ENCODE assay signal across 1 cellular context in genomic region chr20:38999965-39000910, GRCh38.
A peak's percentile ranks its signal among the peaks of the same experiment; 100 is the strongest.
TF ChIP-seq lines count a peak whose summit lies in the region.

No MANE protein-coding gene starts in this region.

TF ChIP-seq in HepG2, 621 proteins besides CTCF, POLR2A, EP300 and RAD21 (continued from another document and continues in another):
- TF ChIP-seq ZNF382 (CRISPR knock-in tag; IDR thresholded peaks at IDR 0.05; ENCODE audit: borderline replicate concordance) (no peak), SNAPC2 (CRISPR knock-in tag; IDR thresholded peaks at IDR 0.05) (no peak), RFXAP (CRISPR knock-in tag; IDR thresholded peaks at IDR 0.05; ENCODE audit: borderline replicate concordance) (no peak), THAP7 (CRISPR knock-in tag; IDR thresholded peaks at IDR 0.05) (no peak), ZNF512B (CRISPR knock-in tag; IDR thresholded peaks at IDR 0.05; ENCODE audit: borderline replicate concordance) (no peak), ATF3 (CRISPR knock-in tag; IDR thresholded peaks at IDR 0.05) (no peak), E2F5 (CRISPR knock-in tag; conservative IDR thresholded peaks at IDR 0.05) (no peak), DNMT3B (CRISPR knock-in tag; conservative IDR thresholded peaks at IDR 0.05) (no peak), FOXC1 (CRISPR knock-in tag; IDR thresholded peaks at IDR 0.05; ENCODE audit: borderline replicate concordance) (no peak), ZNF615 (CRISPR knock-in tag; IDR thresholded peaks at IDR 0.05; ENCODE audit: borderline replicate concordance) (no peak), ZNF296 (CRISPR knock-in tag; conservative IDR thresholded peaks at IDR 0.05) (no peak), HMG20A (CRISPR knock-in tag; IDR thresholded peaks at IDR 0.05; ENCODE audit: borderline replicate concordance) (peak; percentile 72), ZNF383 (CRISPR knock-in tag; IDR thresholded peaks at IDR 0.05; ENCODE audit: borderline replicate concordance) (no peak), ZNF263 (CRISPR knock-in tag; IDR thresholded peaks at IDR 0.05) (peak; percentile 40; the same call in 1 of the 2 replicates), ZZZ3 (CRISPR knock-in tag; IDR thresholded peaks at IDR 0.05; ENCODE audit: borderline replicate concordance) (no peak), CHCHD3 (CRISPR knock-in tag; IDR thresholded peaks at IDR 0.05) (no peak), RARG (CRISPR knock-in tag; IDR thresholded peaks at IDR 0.05; ENCODE audit: low read depth) (no peak), ZC3H13 (CRISPR knock-in tag; IDR thresholded peaks at IDR 0.05) (peak; percentile 69; the same call in 1 of the 2 replicates), ZNF598 (CRISPR knock-in tag; IDR thresholded peaks at IDR 0.05; ENCODE audit: borderline replicate concordance) (no peak), ZNF678 (CRISPR knock-in tag; IDR thresholded peaks at IDR 0.05) (no peak), HNF1A (IDR thresholded peaks at IDR 0.05; ENCODE audit: low read depth) (peak; percentile 90), HNF1A (CRISPR knock-in tag; IDR thresholded peaks at IDR 0.05; ENCODE audit: borderline replicate concordance) (peak; percentile 58; the same call in 1 of the 2 replicates), JARID2 (CRISPR knock-in tag; IDR thresholded peaks at IDR 0.05; ENCODE audit: insufficient replicate concordance) (no peak), ZBTB1 (CRISPR knock-in tag; IDR thresholded peaks at IDR 0.05; ENCODE audit: borderline replicate concordance) (no peak), ZNF572 (CRISPR knock-in tag; IDR thresholded peaks at IDR 0.05) (no peak), PITX1 (CRISPR knock-in tag; IDR thresholded peaks at IDR 0.05) (no peak), MLX (CRISPR knock-in tag; IDR thresholded peaks at IDR 0.05) (no peak), KDM1A (CRISPR knock-in tag; IDR thresholded peaks at IDR 0.05) (no peak), GATAD1 (CRISPR knock-in tag; IDR thresholded peaks at IDR 0.05) (no peak), MIXL1 (CRISPR knock-in tag; IDR thresholded peaks at IDR 0.05) (no peak), ZMAT5 (CRISPR knock-in tag; IDR thresholded peaks at IDR 0.05; ENCODE audit: borderline replicate concordance, low read depth) (no peak), ZBTB44 (CRISPR knock-in tag; IDR thresholded peaks at IDR 0.05) (no peak), ZNF350 (CRISPR knock-in tag; IDR thresholded peaks at IDR 0.05; ENCODE audit: borderline replicate concordance, low read depth) (no peak), ZNF253 (CRISPR knock-in tag; IDR thresholded peaks at IDR 0.05; ENCODE audit: borderline replicate concordance) (no peak), HNRNPK (IDR thresholded peaks at IDR 0.05; ENCODE audit: low read depth, low read length, poor library complexity, severe bottlenecking) (no peak), MBNL3 (CRISPR knock-in tag; conservative IDR thresholded peaks at IDR 0.05) (no peak), GMEB1 (CRISPR knock-in tag; IDR thresholded peaks at IDR 0.05; ENCODE audit: borderline replicate concordance) (no peak), ZNF737 (CRISPR knock-in tag; IDR thresholded peaks at IDR 0.05; ENCODE audit: borderline replicate concordance) (no peak), JDP2 (CRISPR knock-in tag; IDR thresholded peaks at IDR 0.05; ENCODE audit: borderline replicate concordance) (no peak), KDM5B (CRISPR knock-in tag; IDR thresholded peaks at IDR 0.05; ENCODE audit: borderline replicate concordance) (no peak), ZNF256 (CRISPR knock-in tag; conservative IDR thresholded peaks at IDR 0.05) (no peak), ZBTB34 (CRISPR knock-in tag; IDR thresholded peaks at IDR 0.05) (no peak)
